1 cellular context compared by ENCODE assay signal in genomic region chr15:73752817-73753214, GRCh38.
TF ChIP-seq lines count a peak whose summit lies in the region.

No MANE protein-coding gene starts in this region.

TF ChIP-seq in GM23338, 12 proteins besides CTCF, POLR2A, EP300 and RAD21:
- TF ChIP-seq ZNF462 (CRISPR knock-in tag; IDR thresholded peaks at IDR 0.05) (no peak), ZNF331 (CRISPR knock-in tag; IDR thresholded peaks at IDR 0.05; ENCODE audit: low read depth) (no peak), CREB1 (CRISPR knock-in tag; IDR thresholded peaks at IDR 0.05; ENCODE audit: low read depth) (no peak), STAT1 (IDR thresholded peaks at IDR 0.05; ENCODE audit: unreplicated experiment) (no peak), ETS1 (IDR thresholded peaks at IDR 0.05) (no peak), JUNB (IDR thresholded peaks at IDR 0.05; ENCODE audit: unreplicated experiment) (no peak), EZH2phosphoT487 (IDR thresholded peaks at IDR 0.05; ENCODE audit: unreplicated experiment) (no peak), REST (IDR thresholded peaks at IDR 0.05; ENCODE audit: unreplicated experiment) (no peak), EZH2 (IDR thresholded peaks at IDR 0.05; ENCODE audit: low read depth, unreplicated experiment) (no peak), NANOG (IDR thresholded peaks at IDR 0.05; ENCODE audit: borderline replicate concordance) (no peak), ZNF114 (CRISPR knock-in tag; IDR thresholded peaks at IDR 0.05) (no peak), POLR2AphosphoS5 (IDR thresholded peaks at IDR 0.05; ENCODE audit: low read depth) (no peak)
